Comparison of ENCODE assay signal across 11 cellular contexts in the genomic region with DNA sequence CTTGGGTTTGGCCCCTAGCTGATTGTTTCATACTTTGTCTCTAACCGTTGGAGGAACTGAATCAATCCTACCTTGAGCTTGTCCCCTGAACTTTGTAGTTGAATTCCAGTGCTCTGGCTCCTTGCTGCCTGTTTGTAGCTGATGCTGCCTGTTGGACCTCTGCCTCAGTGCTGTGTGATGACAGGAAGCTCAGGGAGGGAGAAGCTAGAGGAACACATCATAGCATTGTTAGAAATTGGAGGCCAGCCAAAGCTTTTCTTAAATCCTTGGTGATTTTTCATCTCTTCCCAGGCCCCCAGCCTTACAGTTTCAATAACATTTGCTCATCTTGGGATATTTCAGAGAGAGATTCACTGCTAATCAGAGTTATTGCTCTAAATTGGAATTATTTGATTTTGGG. TPM values are rescaled to one million over a fixed set of nuclear protein-coding genes. Genes with fewer than 3 reads are reported as not detected.
DNase-seq lines count a peak whose midpoint lies in the region; ATAC-seq lines count a peak whose summit lies in the region.
"Had no signal": no experiment of that assay in that cellular context is flagged by ENCODE, and none has a peak within 500 bp of the region (broad histone marks: within the 10 kb centered on the region; RNA-seq: fewer than 3 reads in every experiment).

No MANE protein-coding gene starts in this region.

- peaks cover 41% of the 10 kb centered on the region for H3K36me3 Mint-ChIP-seq in effector memory CD8-positive, alpha-beta T cell (ENCODE audit: insufficient read depth)

- peak overlapping the region; percentile 81 to 89 for H3K27ac Mint-ChIP-seq in effector memory CD8-positive, alpha-beta T cell

- no peaks in the 10 kb centered on the region for H3K27me3 Mint-ChIP-seq in effector memory CD8-positive, alpha-beta T cell

- H3K4me3 Mint-ChIP-seq in effector memory CD8-positive, alpha-beta T cell, result no peak overlapping the region

- ATAC-seq in effector memory CD8-positive, alpha-beta T cell (replicated peaks), result no peak
- no peak for ATAC-seq in HG03097 (IDR thresholded peaks at IDR 0.05; ENCODE audit: low FRiP score, unreplicated experiment)
- ATAC-seq in HG02623 (IDR thresholded peaks at IDR 0.05; ENCODE audit: unreplicated experiment), result no peak

- H3K9me3 Mint-ChIP-seq in effector memory CD8-positive, alpha-beta T cell, result no peaks in the 10 kb centered on the region

- DNase-seq in AG20443 (ENCODE audit: low spot score) (peak; percentile 69), RPMI7951 (ENCODE audit: low read depth) (peak; percentile 53), midbrain (lab: John Stamatoyannopoulos, UW) (peak; percentile 72), NOMO-1 (lab: John Stamatoyannopoulos, UW; ENCODE audit: unreplicated experiment in 2 of 2) (no peak)
- DNase-seq in effector memory CD8-positive, alpha-beta T cell, result no peak
- DNase-seq in stimulated activated CD4-positive, alpha-beta T cell treated with anti-CD3 and anti-CD28 coated beads, Interleukin-1b, Interleukin-23, amount 100 ng/mL, for 48 hours, result no peak
- DNase-seq: cerebellar nuclear complex, pancreas, PC-9 had no signal

- H3K4me1 Mint-ChIP-seq in effector memory CD8-positive, alpha-beta T cell (ENCODE audit: low read depth in 2 of 2), result peaks cover 18 to 43% of the 10 kb centered on the region in 2 donors

RNA-seq across cellular contexts. Expression of a gene that starts 34.0 kb away (rescaled TPM):
- total RNA-seq in RPMI7951 (2014; rRNA removed; shearing (Covaris generic)), result 82.3 and 88.4 TPM in 2 replicates

Comparison
In these comparisons a context has a peak if more than half of its experiments do, and no peak if none do; other contexts are left out.
1. DNase-seq: peak in AG20443 (single experiment), RPMI7951 (single experiment) and midbrain (single experiment); none in effector memory CD8-positive, alpha-beta T cell (0 of 3), stimulated activated CD4-positive, alpha-beta T cell treated with anti-CD3 and anti-CD28 coated beads, Interleukin-1b, Interleukin-23, amount 100 ng/mL, for 48 hours (single experiment) and NOMO-1 (0 of 2).